ENCODE assay signal across 11 cellular contexts in genomic region chr7:16739863-16740622, GRCh38. TPM values are rescaled to one million over a fixed set of nuclear protein-coding genes. Genes with fewer than 3 reads are reported as not detected.
DNase-seq lines count a peak whose midpoint lies in the region; ATAC-seq and TF ChIP-seq lines count a peak whose summit lies in the region.
"Had no signal": no experiment of that assay in that cellular context is flagged by ENCODE, and none has a peak within 500 bp of the region (broad histone marks: within the 10 kb centered on the region; RNA-seq: fewer than 3 reads in every experiment).

No MANE protein-coding gene starts in this region.

- H3K23me2 ChIP-seq in H9 (ENCODE audit: insufficient read length, low read depth, low read length, poor library complexity, severe bottlenecking) = no peaks in the 10 kb centered on the region

- no peak overlapping the region for H3K23ac ChIP-seq in H9 (ENCODE audit: insufficient read length, low read depth, low read length)

- H2BK15ac ChIP-seq in H9 (ENCODE audit: low read depth, low read length) = no peak overlapping the region

- no peaks in the 10 kb centered on the region for H4K20me1 ChIP-seq in H9 (ENCODE audit: control insufficient read depth, insufficient read depth, insufficient read length)
- H4K20me1 ChIP-seq: BLaER1 treated with 17β-estradiol and CSF1 and Interleukin-3, amounts not matched to agents 10 nM and 100 nM had no signal

- peaks cover 24 to 29% of the 10 kb centered on the region in 2 experiments for H3K4me1 Mint-ChIP-seq in H9
- no peaks in the 10 kb centered on the region for H3K4me1 Mint-ChIP-seq in CD8-positive, alpha-beta memory T cell

- peaks cover 2 to 52% (median 34%) of the 10 kb centered on the region in 9 donors for H3K4me1 ChIP-seq in heart right ventricle
- peaks cover 5% of the 10 kb centered on the region; the same call in 1 of the 2 replicates for H3K4me1 ChIP-seq in H9 (ENCODE audit: insufficient read depth, low read length)
- no peaks in the 10 kb centered on the region for H3K4me1 ChIP-seq in CD8-positive, alpha-beta memory T cell (ENCODE audit: insufficient read depth, low read length)

- no peaks in the 10 kb centered on the region for H3K36me3 Mint-ChIP-seq in H9 (ENCODE audit: insufficient read depth in 1 of 3, low read depth in 3 of 3)
- peaks cover 0 to 3% (median 0%) of the 10 kb centered on the region in 3 donors for H3K36me3 Mint-ChIP-seq in CD8-positive, alpha-beta memory T cell

- H3K27ac ChIP-seq in heart right ventricle (peak overlapping the region in 9 of 10 donors; percentile 28 to 79 (median 59)), H9 (ENCODE audit: insufficient read length, low read depth, low read length) (no peak overlapping the region)
- no peak overlapping the region for H3K27ac ChIP-seq in CD8-positive, alpha-beta memory T cell (ENCODE audit: low read depth, low read length)
- H3K27ac ChIP-seq: BLaER1 treated with 17β-estradiol and CSF1 and Interleukin-3, amounts not matched to agents 10 nM and 100 nM had no signal

- no peak overlapping the region for H4K8ac ChIP-seq in H9 (replicated peaks; ENCODE audit: insufficient read length, low read depth, low read length)

- POLR2A ChIA-PET in CD8-positive, alpha-beta memory T cell (lab: Charles Lee) = no interaction called here

- H2BK12ac ChIP-seq in H9 (ENCODE audit: insufficient read length, low read depth, low read length) = no peak overlapping the region

- no peak overlapping the region for H3K4me2 ChIP-seq in H9 (ENCODE audit: insufficient read depth, insufficient read length, low read length)
- H3K4me2 ChIP-seq: BLaER1 treated with 17β-estradiol and CSF1 and Interleukin-3, amounts not matched to agents 10 nM and 100 nM had no signal

- H2BK120ac ChIP-seq in H9 (ENCODE audit: low read depth, low read length, poor library complexity, severe bottlenecking) = no peak overlapping the region

- no peak overlapping the region for H2BK20ac ChIP-seq in H9 (ENCODE audit: low read depth, low read length, poor library complexity, severe bottlenecking)

- 38 to 49% methylated on average over 6 of the region's 6 CpGs for WGBS in heart right ventricle, 2 donors
- no CpG with 5 or more reads among the region's 6 CpGs for WGBS in H9 (ENCODE audit: extremely low coverage, insufficient read length, low lambda C conversion rate)

- peak; percentile 86 to 99 (median 93) for ATAC-seq in heart right ventricle
- ATAC-seq in stimulated activated naive CD8-positive, alpha-beta T cell treated with anti-CD3 and anti-CD28 coated beads, Interleukin-15, Interleukin-2, amounts not matched to agents 100 U/mL and 50 U/mL, for 24 hours = peak; percentile 85

- H2AFZ ChIP-seq in H9 (ENCODE audit: low read length) = no peak overlapping the region

- no peak overlapping the region for H4K5ac ChIP-seq in H9 (ENCODE audit: insufficient read length, low read depth, low read length)

- no peaks in the 10 kb centered on the region for H3K9me3 ChIP-seq in heart right ventricle
- H3K9me3 ChIP-seq in H9 (ENCODE audit: control insufficient read depth, low read depth, low read length) = no peaks in the 10 kb centered on the region
- no peaks in the 10 kb centered on the region for H3K9me3 ChIP-seq in CD8-positive, alpha-beta memory T cell (ENCODE audit: low read length)
- H3K9me3 ChIP-seq: BLaER1 treated with 17β-estradiol and CSF1 and Interleukin-3, amounts not matched to agents 10 nM and 100 nM had no signal

- H2AK5ac ChIP-seq in H9 (ENCODE audit: insufficient read length, low read length) = no peak overlapping the region

- no peaks in the 10 kb centered on the region for H3K27me3 Mint-ChIP-seq in H9 (ENCODE audit: low read depth)
- H3K27me3 Mint-ChIP-seq in CD8-positive, alpha-beta memory T cell = peaks cover 0 to under 1% of the 10 kb centered on the region in 2 donors

- CTCF ChIA-PET in CD8-positive, alpha-beta memory T cell (lab: Charles Lee) = no interaction called here

- no peak overlapping the region for H4K91ac ChIP-seq in H9 (ENCODE audit: insufficient read length, low read depth, low read length)

- H3K9ac ChIP-seq in H9 (ENCODE audit: extremely low read depth, insufficient read length, low read length) = no peak overlapping the region
- H3K9ac ChIP-seq: BLaER1 treated with 17β-estradiol and CSF1 and Interleukin-3, amounts not matched to agents 10 nM and 100 nM had no signal

- H3K79me2 ChIP-seq in H9 (ENCODE audit: insufficient read depth, low read length) = no peaks in the 10 kb centered on the region

- no peak overlapping the region for H3K27ac Mint-ChIP-seq in H9
- peak overlapping the region in 1 of 8 donors; percentile 4 for H3K27ac Mint-ChIP-seq in CD8-positive, alpha-beta memory T cell

- no peak overlapping the region for H3K4me3 Mint-ChIP-seq in H9
- H3K4me3 Mint-ChIP-seq in CD8-positive, alpha-beta memory T cell = no peak overlapping the region

- no peak overlapping the region for H3K14ac ChIP-seq in H9 (ENCODE audit: insufficient read depth, low read length)

- TF ChIP-seq CTCF in heart right ventricle (IDR thresholded peaks at IDR 0.05) (no peak), H9 (conservative IDR thresholded peaks at IDR 0.05) (no peak)

- no peak overlapping the region for H3K56ac ChIP-seq in H9 (ENCODE audit: insufficient read length, low read depth, low read length)

- H3K27me3 ChIP-seq in heart right ventricle (no peaks in the 10 kb centered on the region), H9 (ENCODE audit: insufficient read depth, low read length) (no peaks in the 10 kb centered on the region)
- H3K27me3 ChIP-seq in CD8-positive, alpha-beta memory T cell (ENCODE audit: insufficient read depth, low read length, poor library complexity, severe bottlenecking) = no peaks in the 10 kb centered on the region
- H3K27me3 ChIP-seq: BLaER1 treated with 17β-estradiol and CSF1 and Interleukin-3, amounts not matched to agents 10 nM and 100 nM had no signal

- H3K9me3 Mint-ChIP-seq in H9 = no peaks in the 10 kb centered on the region
- no peaks in the 10 kb centered on the region for H3K9me3 Mint-ChIP-seq in CD8-positive, alpha-beta memory T cell

- H3K4ac ChIP-seq in H9 (ENCODE audit: low read depth, low read length) = no peak overlapping the region

- H2BK5ac ChIP-seq in H9 (ENCODE audit: insufficient read length, low read length) = no peak overlapping the region

- H3T11ph ChIP-seq in H9 (ENCODE audit: low read length) = no peak overlapping the region

- intact Hi-C loops in heart right ventricle (cut with DNase I) = loop anchor here in 2 of 10 donors (5.0 to 10.0 kb wide), 2 partner anchors 93 to 1055 kb away; partner anchors contain the start of genes ANKMY2 (in 1 of the 2), BZW2 (in 1 of the 2) and MEOX2 (in 1 of the 2)

- H3K79me1 ChIP-seq in H9 (ENCODE audit: insufficient read depth, low read depth, low read length, poor library complexity, severe bottlenecking) = no peaks in the 10 kb centered on the region

- no peaks in the 10 kb centered on the region for H3K36me3 ChIP-seq in heart right ventricle
- H3K36me3 ChIP-seq in CD8-positive, alpha-beta memory T cell (ENCODE audit: insufficient read depth, low read length) = no peaks in the 10 kb centered on the region
- H3K36me3 ChIP-seq: BLaER1 treated with 17β-estradiol and CSF1 and Interleukin-3, amounts not matched to agents 10 nM and 100 nM had no signal

- peak; percentile 2 for DNase-seq in NCI-H2196 (lab: John Stamatoyannopoulos, UW; ENCODE audit: unreplicated experiment)
- DNase-seq in NCI-H2196 treated with DMSO at 0.1 percent for 48 hours (lab: John Stamatoyannopoulos, UW; ENCODE audit: unreplicated experiment) = no peak
- peak; percentile 71 for DNase-seq in T1000 (lab: John Stamatoyannopoulos, UW)
- peak in 1 of 2 donors; percentile 66 for DNase-seq in heart right ventricle
- DNase-seq in stimulated activated naive CD8-positive, alpha-beta T cell treated with anti-CD3 and anti-CD28 coated beads, Interleukin-15, Interleukin-2, amounts not matched to agents 100 U/mL and 50 U/mL, for 24 hours = no peak
- no peak for DNase-seq in H9
- DNase-seq in CD8-positive, alpha-beta memory T cell = no peak
- DNase-seq in NCI-H82 (lab: John Stamatoyannopoulos, UW) = no peak
- DNase-seq: kidney, NCI-H2081 treated with DMSO at 0.1 percent for 48 hours had no signal

- H3K4me3 ChIP-seq in heart right ventricle = no peak overlapping the region
- H3K4me3 ChIP-seq in CD8-positive, alpha-beta memory T cell (ENCODE audit: low read length) = no peak overlapping the region
- H3K4me3 ChIP-seq: BLaER1 treated with 17β-estradiol and CSF1 and Interleukin-3, amounts not matched to agents 10 nM and 100 nM had no signal

- H3K18ac ChIP-seq in H9 (ENCODE audit: insufficient read length, low read depth, low read length) = no peak overlapping the region

RNA-seq across cellular contexts. Expression of gene TSPAN13, which starts 13.5 kb away (rescaled TPM):
- total RNA-seq in heart right ventricle (10 to 100 TPM in 5 of 10 donors, 1 to 10 TPM in 5; 6.8 to 26.3 (median 10.0) TPM), H9 (2021) (16.4 and 18.7 TPM in 2 replicates)
- 10 to 100 TPM; 26.4 to 40.1 TPM for polyA plus RNA-seq in heart right ventricle
- total RNA-seq in CD8-positive, alpha-beta memory T cell = under 1 TPM; 0.66 to 0.97 TPM
- not detected for polyA plus RNA-seq in CD8-positive, alpha-beta memory T cell

Comparison
In these comparisons a context has a peak if more than half of its experiments do, and no peak if none do; other contexts are left out.
1. DNase-seq: peak in NCI-H2196 (single experiment) and T1000 (single experiment); none in NCI-H2196 treated with DMSO at 0.1 percent for 48 hours (single experiment), stimulated activated naive CD8-positive, alpha-beta T cell treated with anti-CD3 and anti-CD28 coated beads, Interleukin-15, Interleukin-2, amounts not matched to agents 100 U/mL and 50 U/mL, for 24 hours (single experiment), H9 (single experiment), CD8-positive, alpha-beta memory T cell (0 of 5) and NCI-H82 (single experiment).
2. H3K27ac ChIP-seq: peak in heart right ventricle (9 of 10); none in H9 (single experiment) and CD8-positive, alpha-beta memory T cell (single experiment).